ENCODE assay signal across 25 cellular contexts in genomic region chr11:126948563-126948962, GRCh38. TPM values are rescaled to one million over a fixed set of nuclear protein-coding genes. Genes with fewer than 3 reads are reported as not detected.
"Had no signal": no experiment of that assay in that cellular context is flagged by ENCODE, and none has a peak within 500 bp of the region (broad histone marks: within the 10 kb centered on the region; RNA-seq: fewer than 3 reads in every experiment).

No MANE protein-coding gene starts in this region.

- H3K9me3 ChIP-seq: left ventricle myocardium inferior, neutrophil, pancreas, psoas muscle, thyroid gland, upper lobe of right lung had no signal

- H2AFZ ChIP-seq: hepatocyte had no signal

- ATAC-seq: effector memory CD8-positive, alpha-beta T cell; esophagus mucosa; pancreas; psoas muscle; right cardiac atrium; upper lobe of right lung had no signal

- H3K4me3 ChIP-seq: hepatocyte, left ventricle myocardium inferior, pancreas, psoas muscle, thyroid gland, upper lobe of right lung had no signal

- FAIRE-seq: endothelial cell of umbilical vein, pancreas had no signal

- H3K27ac ChIP-seq: brain microvascular endothelial cell, hepatocyte, left ventricle myocardium inferior, neutrophil, pancreas, psoas muscle, thyroid gland, upper lobe of right lung had no signal

- H3K4me2 ChIP-seq: hepatocyte had no signal

- H3K4me1 ChIP-seq: left ventricle myocardium inferior, pancreas, psoas muscle, thyroid gland, upper lobe of right lung had no signal

- H3K36me3 ChIP-seq: brain microvascular endothelial cell, left ventricle myocardium inferior, neutrophil, pancreas, thyroid gland, upper lobe of right lung had no signal

- H3K79me2 ChIP-seq: hepatocyte had no signal

- H3K27me3 ChIP-seq: brain microvascular endothelial cell, neutrophil, pancreas, thyroid gland, upper lobe of right lung had no signal

- DNase-seq: activated CD4-positive, alpha-beta T cell treated with anti-CD3 and anti-CD28 coated beads for 4 hours; activated CD4-positive, alpha-beta T cell treated with anti-CD3 and anti-CD28 coated beads, Interleukin-2, amount 50 U/mL, for 48 hours; activated CD4-positive, CD25-positive, alpha-beta regulatory T cell; activated CD8-positive, alpha-beta memory T cell treated with anti-CD3 and anti-CD28 coated beads, Interleukin-2, amount 50 U/mL, for 48 hours; activated effector memory CD4-positive, alpha-beta T cell treated with Interleukin-2 at 50 U/mL for 16 hours; activated naive CD4-positive, alpha-beta T cell treated with anti-CD3 and anti-CD28 coated beads, Interleukin-2, amount 50 U/mL, for 16 hours; activated naive CD8-positive, alpha-beta T cell treated with anti-CD3 and anti-CD28 coated beads, Interleukin-2, amount 50 U/mL, for 24 hours; activated T-cell treated with anti-CD3 and anti-CD28 coated beads, Interleukin-2, amount 50 U/mL, for 48 hours; dermis blood vessel endothelial cell; effector memory CD8-positive, alpha-beta T cell; foreskin melanocyte; glutamatergic neuron; left ventricle myocardium inferior; pancreas; psoas muscle; right cardiac atrium; stimulated activated CD4-positive, alpha-beta T cell treated with anti-CD3 and anti-CD28 coated beads, Interleukin-1b, Interleukin-23, amount 100 ng/mL, for 48 hours; thyroid gland; upper lobe of right lung had no signal

RNA-seq across cellular contexts. Expression of gene KIRREL3, which starts 52.0 kb away (rescaled TPM):
- total RNA-seq: activated CD8-positive, alpha-beta memory T cell treated with anti-CD3 and anti-CD28 coated beads for 36 hours; dermis blood vessel endothelial cell; endothelial cell of umbilical vein; psoas muscle; upper lobe of right lung had no signal
- polyA plus RNA-seq: endothelial cell of umbilical vein had no signal
